In genomic region chr1:102628008-102628736, GRCh38 we compare ENCODE assay signal across 15 cellular contexts.
A peak's percentile ranks its signal among the peaks of the same experiment; 100 is the strongest.
DNase-seq lines count a peak whose midpoint lies in the region; ATAC-seq lines count a peak whose summit lies in the region.
"Had no signal": no experiment of that assay in that cellular context is flagged by ENCODE, and none has a peak within 500 bp of the region (broad histone marks: within the 10 kb centered on the region; RNA-seq: fewer than 3 reads in every experiment).

No MANE protein-coding gene starts in this region.

- no peaks in the 10 kb centered on the region for H3K4me1 ChIP-seq in urinary bladder (ENCODE audit: insufficient read depth)

- no peak for ATAC-seq in activated CD8-positive, alpha-beta T cell treated with anti-CD3 and anti-CD28 coated beads, Interleukin-2, amount 10 ng/mL, durations not matched to agents 7 days and 5 days
- ATAC-seq: Right ventricle myocardium inferior had no signal

- no peaks in the 10 kb centered on the region for H3K27me3 Mint-ChIP-seq in activated CD8-positive, alpha-beta T cell treated with anti-CD3 and anti-CD28 coated beads, Interleukin-2, amount 10 ng/mL, durations not matched to agents 7 days and 5 days (ENCODE audit: low read depth)
- H3K27me3 Mint-ChIP-seq: brain had no signal

- no peaks in the 10 kb centered on the region for H3K36me3 Mint-ChIP-seq in activated CD8-positive, alpha-beta T cell treated with anti-CD3 and anti-CD28 coated beads, Interleukin-2, amount 10 ng/mL, durations not matched to agents 7 days and 5 days (ENCODE audit: low read depth)
- H3K36me3 Mint-ChIP-seq: brain had no signal

- H3K4me3 ChIP-seq in urinary bladder (ENCODE audit: low read depth, low read length) = peak overlapping the region; percentile 15

- POLR2A ChIA-PET in activated CD8-positive, alpha-beta T cell treated with anti-CD3 and anti-CD28 coated beads, Interleukin-2, amount 10 ng/mL, durations not matched to agents 7 days and 5 days (lab: Charles Lee) = no interaction called here

- H3K36me3 ChIP-seq in urinary bladder (ENCODE audit: insufficient read depth) = no peaks in the 10 kb centered on the region
- H3K36me3 ChIP-seq: esophagus muscularis mucosa had no signal

- H3K9me3 Mint-ChIP-seq in activated CD8-positive, alpha-beta T cell treated with anti-CD3 and anti-CD28 coated beads, Interleukin-2, amount 10 ng/mL, durations not matched to agents 7 days and 5 days (ENCODE audit: insufficient read depth) = no peaks in the 10 kb centered on the region
- H3K9me3 Mint-ChIP-seq: activated T-helper 2 cell treated with anti-CD3 and anti-CD28 coated beads, Interferon-gamma antibody, Interleukin-2, Interleukin-4, amounts not matched to agents 10 μg/mL and 5 μg/mL and 100 μg/mL, durations not matched to agents 14 hours and 24 hours and 36 hours; brain had no signal

- H3K4me3 Mint-ChIP-seq in activated CD8-positive, alpha-beta T cell treated with anti-CD3 and anti-CD28 coated beads, Interleukin-2, amount 10 ng/mL, durations not matched to agents 7 days and 5 days = no peak overlapping the region

- H3K4me1 Mint-ChIP-seq in activated CD8-positive, alpha-beta T cell treated with anti-CD3 and anti-CD28 coated beads, Interleukin-2, amount 10 ng/mL, durations not matched to agents 7 days and 5 days (ENCODE audit: low read depth) = no peaks in the 10 kb centered on the region

- CTCF ChIA-PET in activated CD8-positive, alpha-beta T cell treated with anti-CD3 and anti-CD28 coated beads, Interleukin-2, amount 10 ng/mL, durations not matched to agents 7 days and 5 days (lab: Charles Lee) = no interaction called here

- WGBS in urinary bladder = 19% methylated on average over 6 of the region's 6 CpGs

- DNase-seq in NCI-H1092 treated with DMSO at 0.1 percent for 48 hours (lab: John Stamatoyannopoulos, UW) (peak; percentile 4), NCI-H1092 (lab: John Stamatoyannopoulos, UW) (no peak), RPMI8226 (peak; percentile 23), foreskin melanocyte (peak; percentile 45), OCI-M2 (lab: John Stamatoyannopoulos, UW; ENCODE audit: unreplicated experiment) (no peak)
- no peak for DNase-seq in activated CD8-positive, alpha-beta T cell treated with anti-CD3 and anti-CD28 coated beads, Interleukin-2, amount 10 ng/mL, durations not matched to agents 7 days and 5 days
- no peak for DNase-seq in activated CD4-positive, CD25-positive, alpha-beta regulatory T cell treated with anti-CD3 and anti-CD28 coated beads, Interleukin-2, amount 50 U/mL, for 72 hours
- DNase-seq: activated CD4-positive, alpha-beta T cell treated with anti-CD3 and anti-CD28 coated beads for 1 hour; DND-41 had no signal

- H3K27ac Mint-ChIP-seq in activated CD8-positive, alpha-beta T cell treated with anti-CD3 and anti-CD28 coated beads, Interleukin-2, amount 10 ng/mL, durations not matched to agents 7 days and 5 days = no peak overlapping the region
- H3K27ac Mint-ChIP-seq: activated T-helper 2 cell treated with anti-CD3 and anti-CD28 coated beads, Interferon-gamma antibody, Interleukin-2, Interleukin-4, amounts not matched to agents 10 μg/mL and 5 μg/mL and 100 μg/mL, durations not matched to agents 14 hours and 24 hours and 36 hours had no signal

- H3K27ac ChIP-seq in urinary bladder (ENCODE audit: low read depth) = no peak overlapping the region
- H3K27ac ChIP-seq: 22Rv1, esophagus muscularis mucosa had no signal

Comparison
In these comparisons a context has a peak if more than half of its experiments do, and no peak if none do; other contexts are left out.
1. DNase-seq: peak in NCI-H1092 treated with DMSO at 0.1 percent for 48 hours (single experiment), RPMI8226 (single experiment) and foreskin melanocyte (single experiment); none in NCI-H1092 (single experiment), activated CD8-positive, alpha-beta T cell treated with anti-CD3 and anti-CD28 coated beads, Interleukin-2, amount 10 ng/mL, durations not matched to agents 7 days and 5 days (single experiment), activated CD4-positive, CD25-positive, alpha-beta regulatory T cell treated with anti-CD3 and anti-CD28 coated beads, Interleukin-2, amount 50 U/mL, for 72 hours (single experiment) and OCI-M2 (single experiment).